16 cellular contexts compared by ENCODE assay signal in genomic region chr9:104269996-104270963, GRCh38.
"Had no signal": no experiment of that assay in that cellular context is flagged by ENCODE, and none has a peak within 500 bp of the region (broad histone marks: within the 10 kb centered on the region; RNA-seq: fewer than 3 reads in every experiment).

No MANE protein-coding gene starts in this region.

- H3K27ac ChIP-seq: cardiac muscle cell, gastrocnemius medialis, heart right ventricle, ovary, tibial artery, vagina had no signal

- ATAC-seq: activated CD4-positive, alpha-beta T cell treated with anti-CD3 and anti-CD28 coated beads for 36 hours; activated CD8-positive, alpha-beta memory T cell treated with anti-CD3 and anti-CD28 coated beads, Interleukin-2, amount 10 ng/mL, durations not matched to agents 7 days and 5 days; gastrocnemius medialis; heart right ventricle; stimulated activated memory B cell treated with anti-CD40 and anti-IgM and Interleukin-4, amounts not matched to agents 10 μg/mL and 1 μg/mL and 100 μg/mL, for 72 hours; T-helper 17 cell had no signal

- DNase-seq: activated CD4-positive, alpha-beta memory T cell treated with anti-CD3 and anti-CD28 coated beads for 36 hours; activated CD4-positive, alpha-beta T cell treated with anti-CD3 and anti-CD28 coated beads for 36 hours; activated CD8-positive, alpha-beta memory T cell treated with anti-CD3 and anti-CD28 coated beads, Interleukin-2, amount 10 ng/mL, durations not matched to agents 7 days and 5 days; activated naive CD4-positive, alpha-beta T cell treated with anti-CD3 and anti-CD28 coated beads, Interleukin-2, amount 10 ng/mL, durations not matched to agents 7 days and 5 days; activated T-cell treated with anti-CD3 and anti-CD28 coated beads, Interleukin-2, amount 50 U/mL, for 1 hour; erythroblast; gastrocnemius medialis; heart right ventricle; ovary; stimulated activated CD4-positive, alpha-beta T cell treated with anti-CD3 and anti-CD28 coated beads, Interleukin-12 subunit alpha, Interleukin-12 subunit beta, amount 100 ng/mL, for 4 hours; stimulated activated CD4-positive, alpha-beta T cell treated with anti-CD3 and anti-CD28 coated beads, Interleukin-2, amount 100 ng/mL, for 24 hours; T-helper 17 cell; tibial artery had no signal

- H3K9me3 ChIP-seq: gastrocnemius medialis, ovary, tibial artery, vagina had no signal

- H3K4me1 ChIP-seq: gastrocnemius medialis, heart right ventricle, vagina had no signal

- H3K27me3 ChIP-seq: cardiac muscle cell, gastrocnemius medialis, heart right ventricle, ovary, tibial artery, vagina had no signal

- H3K4me3 ChIP-seq: cardiac muscle cell, gastrocnemius medialis, heart right ventricle, ovary, tibial artery, vagina had no signal

- H3K36me3 ChIP-seq: cardiac muscle cell, gastrocnemius medialis, heart right ventricle, ovary, tibial artery, vagina had no signal
